Comparison of ENCODE assay signal across 9 cellular contexts in the genomic region with DNA sequence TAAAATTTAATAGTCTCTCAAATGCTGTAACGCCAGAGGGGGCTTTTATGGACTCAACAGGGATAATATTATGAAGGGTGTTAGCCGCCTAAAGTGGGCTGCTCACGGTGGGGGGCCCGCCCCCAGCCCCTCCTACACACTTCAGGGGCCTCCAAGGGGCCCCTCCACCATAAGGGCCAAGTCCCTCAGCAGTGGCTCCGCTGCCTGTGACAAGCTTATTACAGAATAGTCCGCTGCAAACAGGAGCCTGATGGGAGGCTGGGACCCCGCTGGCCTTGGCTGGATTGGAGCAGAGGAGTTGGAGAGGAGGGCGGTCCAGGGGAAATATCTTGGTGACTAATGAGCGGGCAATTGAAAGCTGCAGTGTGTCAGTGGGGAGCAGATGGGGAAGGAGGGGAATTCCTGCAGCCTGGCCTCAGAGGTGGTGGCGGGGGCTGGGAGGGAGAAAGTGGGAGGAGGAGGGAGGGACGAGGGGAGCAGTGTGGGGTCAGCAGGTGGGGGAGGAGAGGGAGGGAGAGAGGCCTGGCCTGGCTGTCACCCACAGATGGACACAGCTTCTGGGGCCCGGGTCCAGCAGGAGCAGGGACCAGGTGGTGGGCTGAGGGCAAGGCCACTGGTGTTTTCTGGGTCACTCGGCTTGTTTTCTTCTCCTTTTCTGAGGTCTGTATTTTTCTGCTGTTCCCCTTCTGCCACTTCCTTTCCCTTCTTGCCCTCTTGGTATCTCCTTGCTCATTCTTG.
DNase-seq lines count a peak whose midpoint lies in the region; ATAC-seq and TF ChIP-seq lines count a peak whose summit lies in the region.
"Had no signal": no experiment of that assay in that cellular context is flagged by ENCODE, and none has a peak within 500 bp of the region (broad histone marks: within the 10 kb centered on the region; RNA-seq: fewer than 3 reads in every experiment).

No MANE protein-coding gene starts in this region.

- H3K9me3 Mint-ChIP-seq in stimulated activated effector memory CD8-positive, alpha-beta T cell treated with anti-CD3 and anti-CD28 coated beads, Interleukin-12 subunit alpha, Interleukin-12 subunit beta, amount 100 ng/mL, for 72 hours: no peaks in the 10 kb centered on the region

- no peak overlapping the region for H3K4me3 ChIP-seq in foreskin fibroblast (ENCODE audit: low read depth in 1 of 2, low read length in 2 of 2)

- peak overlapping the region; percentile 50 for H3K27ac Mint-ChIP-seq in stimulated activated effector memory CD8-positive, alpha-beta T cell treated with anti-CD3 and anti-CD28 coated beads, Interleukin-12 subunit alpha, Interleukin-12 subunit beta, amount 100 ng/mL, for 72 hours

- ATAC-seq in stimulated activated effector memory CD8-positive, alpha-beta T cell treated with anti-CD3 and anti-CD28 coated beads, Interleukin-12 subunit alpha, Interleukin-12 subunit beta, amount 100 ng/mL, for 72 hours: peak; percentile 40

- H3K4me1 Mint-ChIP-seq in stimulated activated effector memory CD8-positive, alpha-beta T cell treated with anti-CD3 and anti-CD28 coated beads, Interleukin-12 subunit alpha, Interleukin-12 subunit beta, amount 100 ng/mL, for 72 hours: peaks cover 15% of the 10 kb centered on the region

- TF ChIP-seq CTCF in foreskin fibroblast (IDR thresholded peaks at IDR 0.05; ENCODE audit: low read depth, low read length): no peak

- no peaks in the 10 kb centered on the region for H3K36me3 Mint-ChIP-seq in stimulated activated effector memory CD8-positive, alpha-beta T cell treated with anti-CD3 and anti-CD28 coated beads, Interleukin-12 subunit alpha, Interleukin-12 subunit beta, amount 100 ng/mL, for 72 hours

- DNase-seq in DMS79 treated with DMSO at 0.1 percent for 48 hours (lab: John Stamatoyannopoulos, UW) (peak; percentile 24), DMS79 (lab: John Stamatoyannopoulos, UW) (no peak), NCI-H69 (lab: John Stamatoyannopoulos, UW) (peak; percentile 95), foreskin fibroblast (peak; percentile 21 to 49), NCI-H345 (lab: John Stamatoyannopoulos, UW) (no peak), superior temporal gyrus (ENCODE audit: extremely low spot score) (no peak), NCI-H1048 (lab: John Stamatoyannopoulos, UW) (no peak)
- DNase-seq in stimulated activated effector memory CD8-positive, alpha-beta T cell treated with anti-CD3 and anti-CD28 coated beads, Interleukin-12 subunit alpha, Interleukin-12 subunit beta, amount 100 ng/mL, for 72 hours (ENCODE audit: low spot score in 2 of 2): no peak
- DNase-seq: cerebellar nuclear complex had no signal

- H3K4me3 Mint-ChIP-seq in stimulated activated effector memory CD8-positive, alpha-beta T cell treated with anti-CD3 and anti-CD28 coated beads, Interleukin-12 subunit alpha, Interleukin-12 subunit beta, amount 100 ng/mL, for 72 hours: no peak overlapping the region

Comparison
In these comparisons a context has a peak if more than half of its experiments do, and no peak if none do; other contexts are left out.
1. DNase-seq: peak in DMS79 treated with DMSO at 0.1 percent for 48 hours (single experiment), NCI-H69 (single experiment) and foreskin fibroblast (2 of 2); none in DMS79 (single experiment), stimulated activated effector memory CD8-positive, alpha-beta T cell treated with anti-CD3 and anti-CD28 coated beads, Interleukin-12 subunit alpha, Interleukin-12 subunit beta, amount 100 ng/mL, for 72 hours (0 of 2), NCI-H345 (single experiment), superior temporal gyrus (single experiment) and NCI-H1048 (single experiment).